ENCODE assay signal across 16 cellular contexts in the genomic region with DNA sequence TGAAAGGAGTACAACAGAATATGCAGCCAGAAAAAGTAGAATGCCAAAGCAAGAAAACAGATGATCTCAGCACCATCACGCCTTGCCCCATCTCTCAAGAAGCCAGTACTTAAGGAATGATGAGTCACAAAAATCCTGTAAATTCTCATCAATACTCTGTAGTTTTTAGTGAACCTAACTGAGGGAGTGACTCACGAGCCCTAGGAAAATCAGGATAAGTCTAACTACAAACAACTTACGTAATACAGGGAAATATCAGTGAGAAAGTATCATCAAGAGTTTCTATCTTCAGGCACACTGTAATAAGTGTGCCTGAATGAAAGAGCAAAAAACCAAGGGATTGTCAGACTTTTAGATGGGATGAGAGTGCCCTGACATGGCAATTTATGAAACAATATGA.
DNase-seq lines count a peak whose midpoint lies in the region; ATAC-seq and TF ChIP-seq lines count a peak whose summit lies in the region.
"Had no signal": no experiment of that assay in that cellular context is flagged by ENCODE, and none has a peak within 500 bp of the region (broad histone marks: within the 10 kb centered on the region; RNA-seq: fewer than 3 reads in every experiment).

No MANE protein-coding gene starts in this region.

- no peak overlapping the region for H2BK5ac ChIP-seq in neuronal stem cell (ENCODE audit: low read length)

- H4K8ac ChIP-seq in neuronal stem cell (ENCODE audit: low read depth, low read length) = no peak overlapping the region

- H3K9ac ChIP-seq in HCT116 (ENCODE audit: low read length) = peak overlapping the region; percentile 30
- no peak overlapping the region for H3K9ac ChIP-seq in neuronal stem cell (ENCODE audit: low read depth, low read length, poor library complexity)

- no peak overlapping the region for H3K4ac ChIP-seq in neuronal stem cell (ENCODE audit: low read length)

- no peaks in the 10 kb centered on the region for H3K9me2 ChIP-seq in HCT116 (ENCODE audit: insufficient read depth)

- no peaks in the 10 kb centered on the region for H3K4me1 Mint-ChIP-seq in stimulated activated naive CD8-positive, alpha-beta T cell treated with anti-CD3 and anti-CD28 coated beads, Interleukin-15, amount 100 ng/mL, for 72 hours
- H3K4me1 Mint-ChIP-seq: activated CD4-positive, alpha-beta memory T cell treated with anti-CD3 and anti-CD28 coated beads, Interleukin-2, amount 10 ng/mL, durations not matched to agents 7 days and 5 days had no signal

- peak overlapping the region; percentile 93 for H2AFZ ChIP-seq in HCT116 (ENCODE audit: low read depth, low read length, poor library complexity, severe bottlenecking)
- H2AFZ ChIP-seq in neuronal stem cell (ENCODE audit: low read length) = peak overlapping the region; percentile 64

- H2BK120ac ChIP-seq in neuronal stem cell (ENCODE audit: low read depth, low read length) = no peak overlapping the region

- H3K4me3 Mint-ChIP-seq in stimulated activated naive CD8-positive, alpha-beta T cell treated with anti-CD3 and anti-CD28 coated beads, Interleukin-15, amount 100 ng/mL, for 72 hours = no peak overlapping the region
- H3K4me3 Mint-ChIP-seq: activated CD4-positive, alpha-beta memory T cell treated with anti-CD3 and anti-CD28 coated beads, Interleukin-2, amount 10 ng/mL, durations not matched to agents 7 days and 5 days; activated T-helper 1 cell treated with anti-CD3 and anti-CD28 coated beads, Interleukin-12 subunit alpha, Interleukin-12 subunit beta, Interleukin-2, Interleukin-4 antibody, amounts not matched to agents 30 ng/mL and 10 ng/mL and 1 ng/mL, durations not matched to agents 14 hours and 24 hours and 36 hours had no signal

- peak; percentile 96 for DNase-seq in HCT116 (ENCODE audit: low read depth, low spot score)
- peak; percentile 23 for DNase-seq in T1000 (lab: John Stamatoyannopoulos, UW)
- DNase-seq in fibroblast of mammary gland (ENCODE audit: low read depth) = peak; percentile 76
- no peak for DNase-seq in neuronal stem cell (ENCODE audit: low spot score)
- DNase-seq in activated CD8-positive, alpha-beta memory T cell treated with anti-CD3 and anti-CD28 coated beads, Interleukin-2, amount 50 U/mL, for 4 hours = no peak
- DNase-seq in stimulated activated naive CD8-positive, alpha-beta T cell treated with anti-CD3 and anti-CD28 coated beads, Interleukin-15, amount 100 ng/mL, for 72 hours = no peak
- no peak for DNase-seq in transverse colon
- DNase-seq in Kasumi-1 (lab: John Stamatoyannopoulos, UW) = no peak
- DNase-seq: activated CD4-positive, alpha-beta memory T cell treated with anti-CD3 and anti-CD28 coated beads, Interleukin-2, amount 10 ng/mL, durations not matched to agents 7 days and 5 days; AML-193; gastrocnemius medialis; NCI-H2171 treated with DMSO at 0.1 percent for 48 hours; NK-92 treated with Interleukin-12 subunit alpha and Interleukin-12 subunit beta, amount 100 ng/mL, for 24 hours; posterior cingulate gyrus had no signal

- H3K9me3 ChIP-seq in HCT116 (ENCODE audit: control insufficient read depth in 1 of 2, insufficient read depth in 1 of 2, low read depth in 1 of 2, low read length in 2 of 2) (no peaks in the 10 kb centered on the region), neuronal stem cell (replicated peaks in 1 of 2; ENCODE audit: control insufficient read depth in 2 of 2, insufficient read depth in 1 of 2, low read depth in 1 of 2, low read length in 2 of 2) (peaks cover 0 to 2% of the 10 kb centered on the region in 2 donors), transverse colon (no peaks in the 10 kb centered on the region)
- H3K9me3 ChIP-seq: gastrocnemius medialis, SJSA1 had no signal

- H3K79me1 ChIP-seq in neuronal stem cell (ENCODE audit: low read depth, low read length) = no peaks in the 10 kb centered on the region

- H3K27ac ChIP-seq in HCT116 (ENCODE audit: low read depth, low read length) = peak overlapping the region; percentile 93
- no peak overlapping the region for H3K27ac ChIP-seq in neuronal stem cell (replicated peaks; ENCODE audit: low read length)
- no peak overlapping the region for H3K27ac ChIP-seq in transverse colon
- H3K27ac ChIP-seq: gastrocnemius medialis, SJSA1 had no signal

- intact Hi-C loops in HCT116 (cut with micrococcal nuclease) = no loop called here
- intact Hi-C loops in transverse colon (cut with DNase I; ENCODE audit: low total_unique reads) = no loop called here

- TF ChIP-seq CTCF in HCT116 (IDR thresholded peaks at IDR 0.05 in 2 of 3, conservative IDR thresholded peaks at IDR 0.05 in 1 of 3; ENCODE audit: borderline replicate concordance in 1 of 3, insufficient read depth in 1 of 3, low read depth in 2 of 3, low read length in 2 of 3) (no peak), fibroblast of mammary gland (conservative IDR thresholded peaks at IDR 0.05; ENCODE audit: control insufficient read depth, insufficient read depth, low read depth, low read length) (no peak), transverse colon (IDR thresholded peaks at IDR 0.05) (no peak)

- no peaks in the 10 kb centered on the region for H3K79me2 ChIP-seq in HCT116 (ENCODE audit: insufficient read depth, low read length)

- peak; percentile 34 for TF ChIP-seq RAD21 in HCT116 (IDR thresholded peaks at IDR 0.05; ENCODE audit: low read depth)

- TF ChIP-seq POLR2A in HCT116 (IDR thresholded peaks at IDR 0.05; ENCODE audit: borderline replicate concordance, extremely low read depth, insufficient read depth, insufficient read length) (no peak), transverse colon (IDR thresholded peaks at IDR 0.05) (no peak)

- no peaks in the 10 kb centered on the region for H3K27me3 Mint-ChIP-seq in stimulated activated naive CD8-positive, alpha-beta T cell treated with anti-CD3 and anti-CD28 coated beads, Interleukin-15, amount 100 ng/mL, for 72 hours
- H3K27me3 Mint-ChIP-seq: activated CD4-positive, alpha-beta memory T cell treated with anti-CD3 and anti-CD28 coated beads, Interleukin-2, amount 10 ng/mL, durations not matched to agents 7 days and 5 days had no signal

- H3K23ac ChIP-seq in neuronal stem cell (ENCODE audit: low read depth, low read length, poor library complexity) = no peak overlapping the region

- no peaks in the 10 kb centered on the region for H3K9me3 Mint-ChIP-seq in stimulated activated naive CD8-positive, alpha-beta T cell treated with anti-CD3 and anti-CD28 coated beads, Interleukin-15, amount 100 ng/mL, for 72 hours
- H3K9me3 Mint-ChIP-seq: activated CD4-positive, alpha-beta memory T cell treated with anti-CD3 and anti-CD28 coated beads, Interleukin-2, amount 10 ng/mL, durations not matched to agents 7 days and 5 days; activated T-helper 1 cell treated with anti-CD3 and anti-CD28 coated beads, Interleukin-12 subunit alpha, Interleukin-12 subunit beta, Interleukin-2, Interleukin-4 antibody, amounts not matched to agents 30 ng/mL and 10 ng/mL and 1 ng/mL, durations not matched to agents 14 hours and 24 hours and 36 hours had no signal

- H3K14ac ChIP-seq in neuronal stem cell (ENCODE audit: low read length) = no peak overlapping the region

- no peak overlapping the region for H2BK12ac ChIP-seq in neuronal stem cell (ENCODE audit: low read length)

- H3K36me3 ChIP-seq in HCT116 (ENCODE audit: control insufficient read depth in 1 of 2, insufficient read depth in 2 of 2, low read length in 2 of 2) (no peaks in the 10 kb centered on the region), neuronal stem cell (replicated peaks in 1 of 2; ENCODE audit: control insufficient read depth in 2 of 2, insufficient read depth in 2 of 2, low read length in 2 of 2) (no peaks in the 10 kb centered on the region), transverse colon (no peaks in the 10 kb centered on the region)
- H3K36me3 ChIP-seq: gastrocnemius medialis, SJSA1 had no signal

- no peak overlapping the region for H3K27ac Mint-ChIP-seq in stimulated activated naive CD8-positive, alpha-beta T cell treated with anti-CD3 and anti-CD28 coated beads, Interleukin-15, amount 100 ng/mL, for 72 hours
- H3K27ac Mint-ChIP-seq: activated CD4-positive, alpha-beta memory T cell treated with anti-CD3 and anti-CD28 coated beads, Interleukin-2, amount 10 ng/mL, durations not matched to agents 7 days and 5 days; activated T-helper 1 cell treated with anti-CD3 and anti-CD28 coated beads, Interleukin-12 subunit alpha, Interleukin-12 subunit beta, Interleukin-2, Interleukin-4 antibody, amounts not matched to agents 30 ng/mL and 10 ng/mL and 1 ng/mL, durations not matched to agents 14 hours and 24 hours and 36 hours had no signal

- no peak overlapping the region for H3K18ac ChIP-seq in neuronal stem cell (ENCODE audit: low read length)

- H4K91ac ChIP-seq in neuronal stem cell (ENCODE audit: low read depth, low read length, poor library complexity) = no peak overlapping the region

- H3K4me2 ChIP-seq in HCT116 (ENCODE audit: low read length) (peak overlapping the region; percentile 50), neuronal stem cell (ENCODE audit: insufficient read depth, low read length, poor library complexity, severe bottlenecking) (no peak overlapping the region)

- POLR2A ChIA-PET in HCT116 (lab: Charles Lee) = no interaction called here

- TF ChIP-seq EP300 in transverse colon (IDR thresholded peaks at IDR 0.05; ENCODE audit: low read depth) = no peak

- peak; percentile 68 for ATAC-seq in HCT116
- ATAC-seq in stimulated activated naive CD8-positive, alpha-beta T cell treated with anti-CD3 and anti-CD28 coated beads, Interleukin-15, amount 100 ng/mL, for 72 hours = no peak
- ATAC-seq: gastrocnemius medialis had no signal

- H3K27me3 ChIP-seq in HCT116 (ENCODE audit: insufficient read depth, low read length) (no peaks in the 10 kb centered on the region), neuronal stem cell (ENCODE audit: control insufficient read depth in 3 of 3, insufficient read depth in 3 of 3, low read depth in 1 of 3, low read length in 3 of 3) (no peaks in the 10 kb centered on the region), transverse colon (no peaks in the 10 kb centered on the region)
- H3K27me3 ChIP-seq: gastrocnemius medialis, SJSA1 had no signal

- CTCF ChIA-PET in HCT116 (lab: Charles Lee) = no interaction called here

- in situ Hi-C loops in transverse colon (cut with MboI; ENCODE audit: low pct_ligation_motif_present in 1 of 4, low pct_unique_long_range_greater_than_20kb in 1 of 4, low sequenced_read_pairs in 3 of 4) = no loop called here

- no peak overlapping the region for H2AK5ac ChIP-seq in neuronal stem cell (ENCODE audit: low read depth, low read length)

- no peaks in the 10 kb centered on the region for H4K20me1 ChIP-seq in HCT116 (ENCODE audit: insufficient read depth)

- peaks cover 53 to 60% of the 10 kb centered on the region in 2 experiments for H3K4me1 ChIP-seq in HCT116 (ENCODE audit: control insufficient read depth in 1 of 2, insufficient read depth in 2 of 2, low read length in 2 of 2)
- H3K4me1 ChIP-seq in neuronal stem cell (ENCODE audit: control insufficient read depth in 2 of 2, insufficient read depth in 1 of 2, low read depth in 1 of 2, low read length in 2 of 2) = peaks cover 3 to 31% of the 10 kb centered on the region in 2 donors
- H3K4me1 ChIP-seq in transverse colon = no peaks in the 10 kb centered on the region
- H3K4me1 ChIP-seq: gastrocnemius medialis, SJSA1 had no signal

- no TSS peak for BruUV-seq in HCT116 (replicated peaks; lab: Mats Ljungman, UMichigan)

- WGBS in neuronal stem cell (ENCODE audit: extremely low coverage in 2 of 2, insufficient read length in 2 of 2, insufficient replicate concordance in 1 of 2), 2 donors = no CpG with 5 or more reads among the region's 3 CpGs
- WGBS in transverse colon (ENCODE audit: low coverage in 1 of 2), 2 donors = 76 to 92% methylated on average over 2 to 3 of the region's 3 CpGs

- H3K4me3 ChIP-seq in HCT116 (replicated peaks in 1 of 2; ENCODE audit: low read depth in 1 of 2, low read length in 2 of 2) (peak overlapping the region in 1 of 2 experiments; percentile 16; a peak in 1 of 4 replicates), fibroblast of mammary gland (ENCODE audit: control insufficient read depth, low read depth, low read length) (no peak overlapping the region), neuronal stem cell (ENCODE audit: low read length in 2 of 2) (no peak overlapping the region), transverse colon (no peak overlapping the region)
- H3K4me3 ChIP-seq: gastrocnemius medialis, SJSA1 had no signal

- no peak overlapping the region for H2BK15ac ChIP-seq in neuronal stem cell (ENCODE audit: low read length)

- RAD21 ChIA-PET in HCT116 (lab: Charles Lee; ENCODE audit: low non-redundant PET in 1 of 2, low total read pairs in 2 of 2, uncharacterized antibody in 2 of 2, unreplicated experiment in 2 of 2) = no interaction called here

Comparison
In these comparisons a context has a peak if more than half of its experiments do, and no peak if none do; other contexts are left out.
1. DNase-seq: peak in HCT116 (single experiment), T1000 (single experiment) and fibroblast of mammary gland (single experiment); none in neuronal stem cell (single experiment), activated CD8-positive, alpha-beta memory T cell treated with anti-CD3 and anti-CD28 coated beads, Interleukin-2, amount 50 U/mL, for 4 hours (single experiment), stimulated activated naive CD8-positive, alpha-beta T cell treated with anti-CD3 and anti-CD28 coated beads, Interleukin-15, amount 100 ng/mL, for 72 hours (0 of 2), transverse colon (single experiment) and Kasumi-1 (0 of 2).